In the genomic region with DNA sequence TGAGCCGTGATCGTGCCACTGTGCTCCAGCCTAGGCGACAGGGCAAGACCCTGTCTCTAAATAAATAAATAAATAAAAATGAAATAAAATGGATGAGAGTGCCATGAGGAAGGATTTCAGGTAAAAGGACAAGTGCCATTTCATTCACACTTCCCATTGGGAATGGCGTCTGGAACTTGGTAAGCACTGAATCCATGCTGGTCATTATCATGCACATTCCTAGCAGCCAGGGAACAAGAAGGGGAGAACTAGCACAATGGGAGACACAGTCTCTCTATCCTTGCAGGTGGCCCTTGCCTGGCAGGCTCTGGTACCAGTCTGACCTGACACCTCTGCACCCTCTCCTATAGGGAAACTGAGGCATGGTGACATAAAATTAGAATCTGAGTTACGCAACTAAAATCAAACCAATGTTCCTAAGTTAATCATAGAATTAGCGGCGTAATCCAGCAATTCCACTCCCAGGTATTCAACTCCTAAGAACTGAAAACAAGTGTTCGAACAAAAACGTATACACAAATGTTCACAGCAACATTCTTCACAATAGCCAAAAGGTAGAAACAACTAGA, we compare ENCODE assay signal across 1 cellular context.
TF ChIP-seq lines count a peak whose summit lies in the region.

No MANE protein-coding gene starts in this region.

TF ChIP-seq in WTC11, 78 proteins besides CTCF, POLR2A, EP300 and RAD21 (continued from another document):
- TF ChIP-seq, protein P1, sequence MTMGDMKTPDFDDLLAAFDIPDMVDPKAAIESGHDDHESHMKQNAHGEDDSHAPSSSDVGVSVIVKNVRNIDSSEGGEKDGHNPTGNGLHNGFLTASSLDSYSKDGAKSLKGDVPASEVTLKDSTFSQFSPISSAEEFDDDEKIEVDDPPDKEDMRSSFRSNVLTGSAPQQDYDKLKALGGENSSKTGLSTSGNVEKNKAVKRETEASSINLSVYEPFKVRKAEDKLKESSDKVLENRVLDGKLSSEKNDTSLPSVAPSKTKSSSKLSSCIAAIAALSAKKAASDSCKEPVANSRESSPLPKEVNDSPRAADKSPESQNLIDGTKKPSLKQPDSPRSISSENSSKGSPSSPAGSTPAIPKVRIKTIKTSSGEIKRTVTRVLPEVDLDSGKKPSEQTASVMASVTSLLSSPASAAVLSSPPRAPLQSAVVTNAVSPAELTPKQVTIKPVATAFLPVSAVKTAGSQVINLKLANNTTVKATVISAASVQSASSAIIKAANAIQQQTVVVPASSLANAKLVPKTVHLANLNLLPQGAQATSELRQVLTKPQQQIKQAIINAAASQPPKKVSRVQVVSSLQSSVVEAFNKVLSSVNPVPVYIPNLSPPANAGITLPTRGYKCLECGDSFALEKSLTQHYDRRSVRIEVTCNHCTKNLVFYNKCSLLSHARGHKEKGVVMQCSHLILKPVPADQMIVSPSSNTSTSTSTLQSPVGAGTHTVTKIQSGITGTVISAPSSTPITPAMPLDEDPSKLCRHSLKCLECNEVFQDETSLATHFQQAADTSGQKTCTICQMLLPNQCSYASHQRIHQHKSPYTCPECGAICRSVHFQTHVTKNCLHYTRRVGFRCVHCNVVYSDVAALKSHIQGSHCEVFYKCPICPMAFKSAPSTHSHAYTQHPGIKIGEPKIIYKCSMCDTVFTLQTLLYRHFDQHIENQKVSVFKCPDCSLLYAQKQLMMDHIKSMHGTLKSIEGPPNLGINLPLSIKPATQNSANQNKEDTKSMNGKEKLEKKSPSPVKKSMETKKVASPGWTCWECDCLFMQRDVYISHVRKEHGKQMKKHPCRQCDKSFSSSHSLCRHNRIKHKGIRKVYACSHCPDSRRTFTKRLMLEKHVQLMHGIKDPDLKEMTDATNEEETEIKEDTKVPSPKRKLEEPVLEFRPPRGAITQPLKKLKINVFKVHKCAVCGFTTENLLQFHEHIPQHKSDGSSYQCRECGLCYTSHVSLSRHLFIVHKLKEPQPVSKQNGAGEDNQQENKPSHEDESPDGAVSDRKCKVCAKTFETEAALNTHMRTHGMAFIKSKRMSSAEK (CRISPR knock-in tag; IDR thresholded peaks at IDR 0.05; ENCODE audit: borderline replicate concordance), result 0 out of 2 replicates have a peak, but pooled peaks have one; percentile 30
- 0 out of 2 replicates have a peak, but pooled peaks have one; percentile 8 for TF ChIP-seq ZNF423 (CRISPR knock-in tag; IDR thresholded peaks at IDR 0.05)
- TF ChIP-seq, protein P2, sequence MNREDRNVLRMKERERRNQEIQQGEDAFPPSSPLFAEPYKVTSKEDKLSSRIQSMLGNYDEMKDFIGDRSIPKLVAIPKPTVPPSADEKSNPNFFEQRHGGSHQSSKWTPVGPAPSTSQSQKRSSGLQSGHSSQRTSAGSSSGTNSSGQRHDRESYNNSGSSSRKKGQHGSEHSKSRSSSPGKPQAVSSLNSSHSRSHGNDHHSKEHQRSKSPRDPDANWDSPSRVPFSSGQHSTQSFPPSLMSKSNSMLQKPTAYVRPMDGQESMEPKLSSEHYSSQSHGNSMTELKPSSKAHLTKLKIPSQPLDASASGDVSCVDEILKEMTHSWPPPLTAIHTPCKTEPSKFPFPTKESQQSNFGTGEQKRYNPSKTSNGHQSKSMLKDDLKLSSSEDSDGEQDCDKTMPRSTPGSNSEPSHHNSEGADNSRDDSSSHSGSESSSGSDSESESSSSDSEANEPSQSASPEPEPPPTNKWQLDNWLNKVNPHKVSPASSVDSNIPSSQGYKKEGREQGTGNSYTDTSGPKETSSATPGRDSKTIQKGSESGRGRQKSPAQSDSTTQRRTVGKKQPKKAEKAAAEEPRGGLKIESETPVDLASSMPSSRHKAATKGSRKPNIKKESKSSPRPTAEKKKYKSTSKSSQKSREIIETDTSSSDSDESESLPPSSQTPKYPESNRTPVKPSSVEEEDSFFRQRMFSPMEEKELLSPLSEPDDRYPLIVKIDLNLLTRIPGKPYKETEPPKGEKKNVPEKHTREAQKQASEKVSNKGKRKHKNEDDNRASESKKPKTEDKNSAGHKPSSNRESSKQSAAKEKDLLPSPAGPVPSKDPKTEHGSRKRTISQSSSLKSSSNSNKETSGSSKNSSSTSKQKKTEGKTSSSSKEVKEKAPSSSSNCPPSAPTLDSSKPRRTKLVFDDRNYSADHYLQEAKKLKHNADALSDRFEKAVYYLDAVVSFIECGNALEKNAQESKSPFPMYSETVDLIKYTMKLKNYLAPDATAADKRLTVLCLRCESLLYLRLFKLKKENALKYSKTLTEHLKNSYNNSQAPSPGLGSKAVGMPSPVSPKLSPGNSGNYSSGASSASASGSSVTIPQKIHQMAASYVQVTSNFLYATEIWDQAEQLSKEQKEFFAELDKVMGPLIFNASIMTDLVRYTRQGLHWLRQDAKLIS (CRISPR knock-in tag; IDR thresholded peaks at IDR 0.05; ENCODE audit: borderline replicate concordance), result no peak
- TF ChIP-seq MYBL2 (CRISPR knock-in tag; IDR thresholded peaks at IDR 0.05), result no peak
- TF ChIP-seq, protein P3, sequence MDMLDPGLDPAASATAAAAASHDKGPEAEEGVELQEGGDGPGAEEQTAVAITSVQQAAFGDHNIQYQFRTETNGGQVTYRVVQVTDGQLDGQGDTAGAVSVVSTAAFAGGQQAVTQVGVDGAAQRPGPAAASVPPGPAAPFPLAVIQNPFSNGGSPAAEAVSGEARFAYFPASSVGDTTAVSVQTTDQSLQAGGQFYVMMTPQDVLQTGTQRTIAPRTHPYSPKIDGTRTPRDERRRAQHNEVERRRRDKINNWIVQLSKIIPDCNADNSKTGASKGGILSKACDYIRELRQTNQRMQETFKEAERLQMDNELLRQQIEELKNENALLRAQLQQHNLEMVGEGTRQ (CRISPR knock-in tag; IDR thresholded peaks at IDR 0.05), result no peak
- TF ChIP-seq, protein P4, sequence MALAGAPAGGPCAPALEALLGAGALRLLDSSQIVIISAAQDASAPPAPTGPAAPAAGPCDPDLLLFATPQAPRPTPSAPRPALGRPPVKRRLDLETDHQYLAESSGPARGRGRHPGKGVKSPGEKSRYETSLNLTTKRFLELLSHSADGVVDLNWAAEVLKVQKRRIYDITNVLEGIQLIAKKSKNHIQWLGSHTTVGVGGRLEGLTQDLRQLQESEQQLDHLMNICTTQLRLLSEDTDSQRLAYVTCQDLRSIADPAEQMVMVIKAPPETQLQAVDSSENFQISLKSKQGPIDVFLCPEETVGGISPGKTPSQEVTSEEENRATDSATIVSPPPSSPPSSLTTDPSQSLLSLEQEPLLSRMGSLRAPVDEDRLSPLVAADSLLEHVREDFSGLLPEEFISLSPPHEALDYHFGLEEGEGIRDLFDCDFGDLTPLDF (CRISPR knock-in tag; IDR thresholded peaks at IDR 0.05), result no peak
- peak; percentile 21; the same call in 1 of the 2 replicates for TF ChIP-seq TEAD1 (CRISPR knock-in tag; IDR thresholded peaks at IDR 0.05)
- no peak for TF ChIP-seq ATF1 (CRISPR knock-in tag; IDR thresholded peaks at IDR 0.05)
- TF ChIP-seq NFE2L1 (CRISPR knock-in tag; IDR thresholded peaks at IDR 0.05), result 0 out of 2 replicates have a peak, but pooled peaks have one; percentile 26
- TF ChIP-seq FOXP1 (CRISPR knock-in tag; IDR thresholded peaks at IDR 0.05; ENCODE audit: borderline replicate concordance), result no peak
- no peak for TF ChIP-seq RORB (CRISPR knock-in tag; IDR thresholded peaks at IDR 0.05)
TF ChIP-seq in WTC11: peak in this region for 4.
